In genomic region chr19:41456342-41456918, GRCh38 we compare ENCODE assay signal across 15 cellular contexts. TPM values are rescaled to one million over a fixed set of nuclear protein-coding genes. Genes with fewer than 3 reads are reported as not detected.
DNase-seq lines count a peak whose midpoint lies in the region; ATAC-seq and TF ChIP-seq lines count a peak whose summit lies in the region.
"Had no signal": no experiment of that assay in that cellular context is flagged by ENCODE, and none has a peak within 500 bp of the region (broad histone marks: within the 10 kb centered on the region; RNA-seq: fewer than 3 reads in every experiment).

No MANE protein-coding gene starts in this region.

- H3K36me3 ChIP-seq in heart right ventricle (peaks cover 0 to 9% (median 0%) of the 10 kb centered on the region in 9 donors), skeletal muscle satellite cell (ENCODE audit: insufficient read depth, low read length) (no peaks in the 10 kb centered on the region)
- H3K36me3 ChIP-seq: ovary had no signal

- ATAC-seq in heart right ventricle (peak; percentile 62 to 92 (median 86)), HG03565 (IDR thresholded peaks at IDR 0.05; ENCODE audit: unreplicated experiment) (no peak)
- ATAC-seq in activated CD4-positive, CD25-positive, alpha-beta regulatory T cell treated with anti-CD3 and anti-CD28 coated beads, Interleukin-2, amount 50 U/mL, for 24 hours, result no peak
- ATAC-seq: foreskin keratinocyte had no signal

- H3K4me3 ChIP-seq in heart right ventricle, result peak overlapping the region in 1 of 10 donors; percentile 8
- no peak overlapping the region for H3K4me3 ChIP-seq in skeletal muscle satellite cell (ENCODE audit: low read length)
- H3K4me3 ChIP-seq: ovary had no signal

- H3K4me1 Mint-ChIP-seq in activated CD4-positive, alpha-beta T cell treated with anti-CD3 and anti-CD28 coated beads, Interleukin-2, amount 10 ng/mL, durations not matched to agents 7 days and 5 days, result peaks cover 48% of the 10 kb centered on the region
- H3K4me1 Mint-ChIP-seq in activated T-helper 1 cell treated with anti-CD3 and anti-CD28 coated beads, Interleukin-12 subunit alpha, Interleukin-12 subunit beta, Interleukin-2, Interleukin-4 antibody, amounts not matched to agents 30 ng/mL and 10 ng/mL and 1 ng/mL, durations not matched to agents 14 hours and 24 hours and 36 hours (ENCODE audit: low read depth), result peaks cover 42% of the 10 kb centered on the region
- H3K4me1 Mint-ChIP-seq: central memory CD8-positive, alpha-beta T cell had no signal

- peak overlapping the region in 9 of 10 donors; percentile 4 to 77 (median 67) for H3K27ac ChIP-seq in heart right ventricle
- H3K27ac ChIP-seq: foreskin keratinocyte had no signal

- H3K27me3 ChIP-seq in heart right ventricle, result peaks cover 0 to 34% (median 7%) of the 10 kb centered on the region in 7 donors
- peaks cover 27% of the 10 kb centered on the region for H3K27me3 ChIP-seq in skeletal muscle satellite cell (ENCODE audit: control insufficient read depth, insufficient read depth, low read length)
- H3K27me3 ChIP-seq: ovary had no signal

- no peak for TF ChIP-seq CTCF in heart right ventricle (IDR thresholded peaks at IDR 0.05)

- H3K9ac ChIP-seq in skeletal muscle satellite cell (ENCODE audit: low read depth, low read length), result no peak overlapping the region

- H3K9me3 Mint-ChIP-seq in activated CD4-positive, alpha-beta T cell treated with anti-CD3 and anti-CD28 coated beads, Interleukin-2, amount 10 ng/mL, durations not matched to agents 7 days and 5 days, result no peaks in the 10 kb centered on the region
- H3K9me3 Mint-ChIP-seq in activated T-helper 1 cell treated with anti-CD3 and anti-CD28 coated beads, Interleukin-12 subunit alpha, Interleukin-12 subunit beta, Interleukin-2, Interleukin-4 antibody, amounts not matched to agents 30 ng/mL and 10 ng/mL and 1 ng/mL, durations not matched to agents 14 hours and 24 hours and 36 hours, result no peaks in the 10 kb centered on the region
- H3K9me3 Mint-ChIP-seq: central memory CD8-positive, alpha-beta T cell had no signal

- H3K4me2 ChIP-seq in skeletal muscle satellite cell (ENCODE audit: low read length), result peak overlapping the region; percentile 6

- POLR2A ChIA-PET in activated CD4-positive, alpha-beta T cell treated with anti-CD3 and anti-CD28 coated beads, Interleukin-2, amount 10 ng/mL, durations not matched to agents 7 days and 5 days (lab: Charles Lee), result interaction anchor here (0.5 to 1.0 kb wide), 3 partner anchors 104 to 403 kb away, joined by 3 to 5 read pairs (median 3); partner anchors contain the start of gene RPS19

- CTCF ChIA-PET in activated CD4-positive, alpha-beta T cell treated with anti-CD3 and anti-CD28 coated beads, Interleukin-2, amount 10 ng/mL, durations not matched to agents 7 days and 5 days (lab: Charles Lee), result interaction anchor here (0.8 to 2.2 kb wide), 8 partner anchors 8 to 1013 kb away, joined by 3 to 8 read pairs (median 4); no protein-coding TSS in a partner anchor

- intact Hi-C loops in activated T-helper 1 cell treated with anti-CD3 and anti-CD28 coated beads, Interleukin-12 subunit alpha, Interleukin-12 subunit beta, Interleukin-2, Interleukin-4 antibody, amounts not matched to agents 30 ng/mL and 10 ng/mL and 1 ng/mL, durations not matched to agents 14 hours and 24 hours and 36 hours (cut with micrococcal nuclease), result loop anchor here (5.0 kb wide), 1 partner anchor 66 kb away; no protein-coding TSS in a partner anchor
- intact Hi-C loops in heart right ventricle (cut with DNase I), result loop anchor here in 2 of 10 donors (5.0 to 10.0 kb wide), 2 partner anchors 76 to 108 kb away; no protein-coding TSS in a partner anchor

- H3K36me3 Mint-ChIP-seq in activated CD4-positive, alpha-beta T cell treated with anti-CD3 and anti-CD28 coated beads, Interleukin-2, amount 10 ng/mL, durations not matched to agents 7 days and 5 days (ENCODE audit: low read depth), result peaks cover 2% of the 10 kb centered on the region
- no peaks in the 10 kb centered on the region for H3K36me3 Mint-ChIP-seq in activated T-helper 1 cell treated with anti-CD3 and anti-CD28 coated beads, Interleukin-12 subunit alpha, Interleukin-12 subunit beta, Interleukin-2, Interleukin-4 antibody, amounts not matched to agents 30 ng/mL and 10 ng/mL and 1 ng/mL, durations not matched to agents 14 hours and 24 hours and 36 hours (ENCODE audit: low read depth)

- H3K4me1 ChIP-seq in heart right ventricle, result peaks cover 0 to 30% (median 23%) of the 10 kb centered on the region in 9 donors
- no peaks in the 10 kb centered on the region for H3K4me1 ChIP-seq in skeletal muscle satellite cell (ENCODE audit: control insufficient read depth, insufficient read depth, low read length)
- H3K4me1 ChIP-seq: foreskin keratinocyte had no signal

- H3K9me3 ChIP-seq in heart right ventricle (no peaks in the 10 kb centered on the region), skeletal muscle satellite cell (replicated peaks; ENCODE audit: low read length) (no peaks in the 10 kb centered on the region)
- H3K9me3 ChIP-seq: ovary had no signal

- WGBS in heart right ventricle, 2 donors, result 31 to 35% methylated on average over 7 of the region's 7 CpGs

- DNase-seq in activated CD4-positive, alpha-beta T cell treated with anti-CD3 and anti-CD28 coated beads, Interleukin-2, amount 10 ng/mL, durations not matched to agents 7 days and 5 days, result no peak
- DNase-seq in activated CD4-positive, alpha-beta T cell treated with anti-CD3 and anti-CD28 coated beads for 4 hours, result no peak
- no peak for DNase-seq in activated T-helper 1 cell treated with anti-CD3 and anti-CD28 coated beads, Interleukin-12 subunit alpha, Interleukin-12 subunit beta, Interleukin-2, Interleukin-4 antibody, amounts not matched to agents 30 ng/mL and 10 ng/mL and 1 ng/mL, durations not matched to agents 14 hours and 24 hours and 36 hours (ENCODE audit: low spot score)
- DNase-seq in heart right ventricle (peak in 1 of 2 donors; percentile 62), iPS-NIHi7 (ENCODE audit: extremely low spot score) (no peak)
- DNase-seq: activated T-cell treated with anti-CD3 and anti-CD28 coated beads for 4 hours, DND-41, foreskin keratinocyte, NCI-H1417, ovary had no signal

- H3K27me3 Mint-ChIP-seq in activated CD4-positive, alpha-beta T cell treated with anti-CD3 and anti-CD28 coated beads, Interleukin-2, amount 10 ng/mL, durations not matched to agents 7 days and 5 days, result peaks cover 4% of the 10 kb centered on the region
- H3K27me3 Mint-ChIP-seq in activated T-helper 1 cell treated with anti-CD3 and anti-CD28 coated beads, Interleukin-12 subunit alpha, Interleukin-12 subunit beta, Interleukin-2, Interleukin-4 antibody, amounts not matched to agents 30 ng/mL and 10 ng/mL and 1 ng/mL, durations not matched to agents 14 hours and 24 hours and 36 hours (ENCODE audit: insufficient read depth), result peaks cover 11% of the 10 kb centered on the region

- H3K27ac Mint-ChIP-seq in activated CD4-positive, alpha-beta T cell treated with anti-CD3 and anti-CD28 coated beads, Interleukin-2, amount 10 ng/mL, durations not matched to agents 7 days and 5 days, result peak overlapping the region; percentile 54
- peak overlapping the region; percentile 18 for H3K27ac Mint-ChIP-seq in activated T-helper 1 cell treated with anti-CD3 and anti-CD28 coated beads, Interleukin-12 subunit alpha, Interleukin-12 subunit beta, Interleukin-2, Interleukin-4 antibody, amounts not matched to agents 30 ng/mL and 10 ng/mL and 1 ng/mL, durations not matched to agents 14 hours and 24 hours and 36 hours

- H3K4me3 Mint-ChIP-seq in activated CD4-positive, alpha-beta T cell treated with anti-CD3 and anti-CD28 coated beads, Interleukin-2, amount 10 ng/mL, durations not matched to agents 7 days and 5 days, result peak overlapping the region; percentile 38
- H3K4me3 Mint-ChIP-seq in activated T-helper 1 cell treated with anti-CD3 and anti-CD28 coated beads, Interleukin-12 subunit alpha, Interleukin-12 subunit beta, Interleukin-2, Interleukin-4 antibody, amounts not matched to agents 30 ng/mL and 10 ng/mL and 1 ng/mL, durations not matched to agents 14 hours and 24 hours and 36 hours, result peak overlapping the region; percentile 30
- H3K4me3 Mint-ChIP-seq: central memory CD8-positive, alpha-beta T cell had no signal

RNA-seq across cellular contexts. Expression of gene ERICH4, which starts 13.5 kb away (rescaled TPM):
- not detected for total RNA-seq in activated CD4-positive, alpha-beta T cell treated with anti-CD3 and anti-CD28 coated beads, Interleukin-2, amount 10 ng/mL, durations not matched to agents 7 days and 5 days
- not detected in 2 replicates for total RNA-seq in activated T-helper 1 cell treated with anti-CD3 and anti-CD28 coated beads, Interleukin-12 subunit alpha, Interleukin-12 subunit beta, Interleukin-2, Interleukin-4 antibody, amounts not matched to agents 30 ng/mL and 10 ng/mL and 1 ng/mL, durations not matched to agents 14 hours and 24 hours and 36 hours
- under 1 TPM in 1 of 10 donors, not detected in 9; 0.37 TPM for total RNA-seq in heart right ventricle
- polyA plus RNA-seq in heart right ventricle, result under 1 TPM in 1 of 2 donors, not detected in 1; 0.10 TPM
- total RNA-seq in skeletal muscle satellite cell (2012; rRNA removed), result not detected in 2 replicates
- total RNA-seq: foreskin keratinocyte, ovary, subcutaneous adipose tissue had no signal
- polyA plus RNA-seq: foreskin keratinocyte, ovary had no signal

RNA-seq across cellular contexts. Expression of gene DMAC2, which starts 16.7 kb away (rescaled TPM):
- 10 to 100 TPM; 48.9 to 54.1 TPM for total RNA-seq in activated CD4-positive, alpha-beta T cell treated with anti-CD3 and anti-CD28 coated beads, Interleukin-2, amount 10 ng/mL, durations not matched to agents 7 days and 5 days
- 56.7 and 57.3 TPM in 2 replicates for total RNA-seq in activated T-helper 1 cell treated with anti-CD3 and anti-CD28 coated beads, Interleukin-12 subunit alpha, Interleukin-12 subunit beta, Interleukin-2, Interleukin-4 antibody, amounts not matched to agents 30 ng/mL and 10 ng/mL and 1 ng/mL, durations not matched to agents 14 hours and 24 hours and 36 hours
- total RNA-seq in heart right ventricle, result 100 to 1,000 TPM in 5 of 10 donors, 10 to 100 TPM in 5; 80.8 to 139 (median 101) TPM
- polyA plus RNA-seq in heart right ventricle, result 100 to 1,000 TPM; 103 to 118 TPM
- total RNA-seq in skeletal muscle satellite cell (2012; rRNA removed), result 35.6 and 39.0 TPM in 2 replicates

RNA-seq across cellular contexts. Expression of gene B3GNT8, which starts 29.3 kb away (rescaled TPM):
- 1 to 10 TPM; 2.1 to 2.2 TPM for total RNA-seq in activated CD4-positive, alpha-beta T cell treated with anti-CD3 and anti-CD28 coated beads, Interleukin-2, amount 10 ng/mL, durations not matched to agents 7 days and 5 days
- 0.44 and 0.99 TPM in 2 replicates for total RNA-seq in activated T-helper 1 cell treated with anti-CD3 and anti-CD28 coated beads, Interleukin-12 subunit alpha, Interleukin-12 subunit beta, Interleukin-2, Interleukin-4 antibody, amounts not matched to agents 30 ng/mL and 10 ng/mL and 1 ng/mL, durations not matched to agents 14 hours and 24 hours and 36 hours
- total RNA-seq in heart right ventricle, result 10 to 100 TPM in 2 of 10 donors, 1 to 10 TPM in 8; 6.2 to 11.7 (median 8.8) TPM
- polyA plus RNA-seq in heart right ventricle, result 10 to 100 TPM in 1 of 2 donors, 1 to 10 TPM in 1; 3.3 to 13.3 TPM
- total RNA-seq in skeletal muscle satellite cell (2012; rRNA removed), result 0.22 and 0.25 TPM in 2 replicates

RNA-seq across cellular contexts. Expression of gene BCKDHA, which starts 58.8 kb away (rescaled TPM):
- 10 to 100 TPM; 12.7 TPM for total RNA-seq in activated CD4-positive, alpha-beta T cell treated with anti-CD3 and anti-CD28 coated beads, Interleukin-2, amount 10 ng/mL, durations not matched to agents 7 days and 5 days
- 14.6 and 22.7 TPM in 2 replicates for total RNA-seq in activated T-helper 1 cell treated with anti-CD3 and anti-CD28 coated beads, Interleukin-12 subunit alpha, Interleukin-12 subunit beta, Interleukin-2, Interleukin-4 antibody, amounts not matched to agents 30 ng/mL and 10 ng/mL and 1 ng/mL, durations not matched to agents 14 hours and 24 hours and 36 hours
- 10 to 100 TPM; 35.5 to 63.0 (median 42.5) TPM for total RNA-seq in heart right ventricle
- polyA plus RNA-seq in heart right ventricle, result 10 to 100 TPM; 19.5 to 74.6 TPM
- total RNA-seq in skeletal muscle satellite cell (2012; rRNA removed), result 23.3 and 27.7 TPM in 2 replicates

RNA-seq across cellular contexts. Expression of gene EXOSC5, which starts 59.3 kb away (rescaled TPM):
- 10 to 100 TPM; 21.1 to 26.9 TPM for total RNA-seq in activated CD4-positive, alpha-beta T cell treated with anti-CD3 and anti-CD28 coated beads, Interleukin-2, amount 10 ng/mL, durations not matched to agents 7 days and 5 days
- 59.3 and 66.6 TPM in 2 replicates for total RNA-seq in activated T-helper 1 cell treated with anti-CD3 and anti-CD28 coated beads, Interleukin-12 subunit alpha, Interleukin-12 subunit beta, Interleukin-2, Interleukin-4 antibody, amounts not matched to agents 30 ng/mL and 10 ng/mL and 1 ng/mL, durations not matched to agents 14 hours and 24 hours and 36 hours
- 10 to 100 TPM; 10.6 to 17.8 (median 13.6) TPM for total RNA-seq in heart right ventricle
- polyA plus RNA-seq in heart right ventricle, result 10 to 100 TPM; 17.1 to 43.8 TPM
- 21.0 and 24.1 TPM in 2 replicates for total RNA-seq in skeletal muscle satellite cell (2012; rRNA removed)

Comparison
In these comparisons a context has a peak if more than half of its experiments do, and no peak if none do; other contexts are left out.
1. ATAC-seq: peak in heart right ventricle (8 of 8); none in HG03565 (single experiment) and activated CD4-positive, CD25-positive, alpha-beta regulatory T cell treated with anti-CD3 and anti-CD28 coated beads, Interleukin-2, amount 50 U/mL, for 24 hours (0 of 2).